In the genomic region with DNA sequence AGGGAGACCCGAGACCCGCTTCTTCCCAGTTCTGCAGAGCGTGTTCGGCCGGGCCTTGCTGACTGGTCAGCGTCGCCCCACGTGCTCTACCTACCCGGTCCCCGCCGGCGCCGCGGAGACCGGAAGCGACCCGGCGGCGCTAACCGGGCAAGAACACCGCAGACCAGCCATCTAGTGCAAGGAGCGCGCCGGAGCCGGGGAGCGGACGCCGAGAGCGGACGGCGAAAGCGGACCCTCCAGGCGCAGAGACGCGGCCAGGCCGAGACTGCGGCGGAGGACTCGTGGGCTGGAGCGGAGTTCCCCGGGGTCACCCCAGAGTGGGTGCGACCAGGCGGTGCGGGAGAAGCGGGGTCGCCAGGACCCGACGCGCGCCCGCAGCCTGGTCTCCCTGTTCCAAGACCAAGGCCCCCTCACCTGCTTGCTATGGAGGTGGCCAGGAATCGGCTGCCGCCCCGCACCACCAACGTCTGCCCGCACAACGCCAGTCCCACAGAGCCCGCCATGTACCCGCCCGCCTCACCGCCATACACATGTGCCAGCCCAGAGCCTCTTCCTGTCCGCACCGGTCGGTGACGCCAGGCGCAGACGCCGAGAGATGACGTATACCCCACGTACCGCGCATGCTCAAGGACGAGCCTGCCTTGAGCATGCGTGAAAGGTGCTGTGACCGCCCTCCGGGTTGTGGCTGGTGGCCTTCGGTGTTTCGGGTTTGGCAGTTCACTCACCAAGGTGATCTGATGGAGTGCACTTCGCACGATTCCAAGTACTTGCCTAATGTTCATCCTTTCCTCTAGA, we compare ENCODE assay signal across 8 cellular contexts. TPM values are rescaled to one million over a fixed set of nuclear protein-coding genes. Genes with fewer than 3 reads are reported as not detected.
DNase-seq lines count a peak whose midpoint lies in the region; ATAC-seq and TF ChIP-seq lines count a peak whose summit lies in the region.

A gene with protein sequence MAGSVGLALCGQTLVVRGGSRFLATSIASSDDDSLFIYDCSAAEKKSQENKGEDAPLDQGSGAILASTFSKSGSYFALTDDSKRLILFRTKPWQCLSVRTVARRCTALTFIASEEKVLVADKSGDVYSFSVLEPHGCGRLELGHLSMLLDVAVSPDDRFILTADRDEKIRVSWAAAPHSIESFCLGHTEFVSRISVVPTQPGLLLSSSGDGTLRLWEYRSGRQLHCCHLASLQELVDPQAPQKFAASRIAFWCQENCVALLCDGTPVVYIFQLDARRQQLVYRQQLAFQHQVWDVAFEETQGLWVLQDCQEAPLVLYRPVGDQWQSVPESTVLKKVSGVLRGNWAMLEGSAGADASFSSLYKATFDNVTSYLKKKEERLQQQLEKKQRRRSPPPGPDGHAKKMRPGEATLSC (minus strand): TSS at position 547 of the 795 bp plus-strand sequence. CDS start 44 bp downstream, at position 503.

- no peak within 1 kb of the TSS; the same call in 1 of the 2 replicates for H2AFZ ChIP-seq in GM23338

- peak within 1 kb of the TSS; percentile 94 for H3K27ac ChIP-seq in GM23338 (ENCODE audit: low read depth)
- peak within 1 kb of the TSS; percentile 85 to 94 (median 89) for H3K27ac ChIP-seq in esophagus squamous epithelium

- H3K27ac Mint-ChIP-seq in GM23338, result peak within 1 kb of the TSS; percentile 99

- H3K4me1 ChIP-seq in GM23338 (ENCODE audit: insufficient read depth), result peaks cover 13% of the 10 kb centered on the region
- peaks cover 12 to 24% (median 14%) of the 10 kb centered on the region in 3 donors for H3K4me1 ChIP-seq in esophagus squamous epithelium

- H3K27me3 ChIP-seq in GM23338 (ENCODE audit: insufficient read depth), result no peaks in the 10 kb centered on the region
- H3K27me3 ChIP-seq in esophagus squamous epithelium, result no peaks in the 10 kb centered on the region

- peak within 1 kb of the TSS; percentile 95 for H3K4me3 Mint-ChIP-seq in GM23338

- WGBS in esophagus squamous epithelium, 2 donors, result 0% methylated on average over 1 to 29 of the region's 80 CpGs

- peaks cover 17% of the 10 kb centered on the region for H3K4me1 Mint-ChIP-seq in GM23338

- DNase-seq in Daoy (ENCODE audit: low read depth) (peak; percentile 100), GM23338 (ENCODE audit: low spot score) (peak; percentile 98), Kasumi-1 (lab: John Stamatoyannopoulos, UW) (peak; percentile 85 to 92), RKO (ENCODE audit: low spot score) (peak; percentile 95), activated T-helper 1 cell treated with Interleukin-2 at 50 U/mL for 16 hours (ENCODE audit: low read depth) (peak; percentile 97), esophagus squamous epithelium (lab: John Stamatoyannopoulos, UW) (peak; percentile 76), myocyte (ENCODE audit: low read depth) (peak; percentile 97)
- peak; percentile 96 to 98 for DNase-seq in stimulated activated CD8-positive, alpha-beta memory T cell treated with anti-CD3 and anti-CD28 coated beads, Interleukin-7, amount 100 ng/mL, for 4 hours (ENCODE audit: low read depth in 2 of 2)

- H3K4me3 ChIP-seq in GM23338 (peak within 1 kb of the TSS; percentile 89), esophagus squamous epithelium (peak within 1 kb of the TSS; percentile 83 to 92 (median 89))

- peaks cover 4% of the 10 kb centered on the region; the same call in 2 of the 3 replicates for H3K9me3 Mint-ChIP-seq in GM23338

- H3F3A ChIP-seq in GM23338 (replicated peaks; ENCODE audit: low read depth), result peaks cover 25% of the 10 kb centered on the region

- TF ChIP-seq CTCF in GM23338 (conservative IDR thresholded peaks at IDR 0.05; ENCODE audit: low read depth in 2 of 2) (no peak), esophagus squamous epithelium (IDR thresholded peaks at IDR 0.05) (peak in 1 of 6 experiments; percentile 48)

- ATAC-seq in GM23338, result peak; percentile 95

- H4K20me1 ChIP-seq in GM23338 (replicated peaks; ENCODE audit: insufficient read depth), result peaks cover 16% of the 10 kb centered on the region

- peaks cover 58% of the 10 kb centered on the region for H3K79me2 ChIP-seq in GM23338 (replicated peaks; ENCODE audit: insufficient read depth)

- peaks cover 16% of the 10 kb centered on the region for H3K27me3 Mint-ChIP-seq in GM23338 (ENCODE audit: insufficient read depth, low read depth, poor library complexity)

- intact Hi-C loops in esophagus squamous epithelium (cut with DNase I), result no loop called here

- H3K9me2 ChIP-seq in GM23338 (ENCODE audit: insufficient read depth), result no peaks in the 10 kb centered on the region

- H3K9me3 ChIP-seq in esophagus squamous epithelium, result no peaks in the 10 kb centered on the region

- H3K4me2 ChIP-seq in GM23338, result peak within 1 kb of the TSS; percentile 90

- H3K36me3 ChIP-seq in GM23338 (ENCODE audit: insufficient read depth) (peaks cover 19% of the 10 kb centered on the region), esophagus squamous epithelium (peaks cover 0 to 25% (median 0%) of the 10 kb centered on the region in 3 donors)

- peak in 2 of 4 donors; percentile 70 to 77 for TF ChIP-seq POLR2A in esophagus squamous epithelium (IDR thresholded peaks at IDR 0.05)

- H3K36me3 Mint-ChIP-seq in GM23338 (ENCODE audit: low read depth), result peaks cover 50% of the 10 kb centered on the region

TF ChIP-seq in GM23338, 12 proteins besides CTCF, POLR2A, EP300 and RAD21 (continues in another document):
- TF ChIP-seq ZNF331 (CRISPR knock-in tag; IDR thresholded peaks at IDR 0.05; ENCODE audit: low read depth) (no peak), EZH2phosphoT487 (IDR thresholded peaks at IDR 0.05; ENCODE audit: unreplicated experiment) (no peak)
- TF ChIP-seq, protein P1, sequence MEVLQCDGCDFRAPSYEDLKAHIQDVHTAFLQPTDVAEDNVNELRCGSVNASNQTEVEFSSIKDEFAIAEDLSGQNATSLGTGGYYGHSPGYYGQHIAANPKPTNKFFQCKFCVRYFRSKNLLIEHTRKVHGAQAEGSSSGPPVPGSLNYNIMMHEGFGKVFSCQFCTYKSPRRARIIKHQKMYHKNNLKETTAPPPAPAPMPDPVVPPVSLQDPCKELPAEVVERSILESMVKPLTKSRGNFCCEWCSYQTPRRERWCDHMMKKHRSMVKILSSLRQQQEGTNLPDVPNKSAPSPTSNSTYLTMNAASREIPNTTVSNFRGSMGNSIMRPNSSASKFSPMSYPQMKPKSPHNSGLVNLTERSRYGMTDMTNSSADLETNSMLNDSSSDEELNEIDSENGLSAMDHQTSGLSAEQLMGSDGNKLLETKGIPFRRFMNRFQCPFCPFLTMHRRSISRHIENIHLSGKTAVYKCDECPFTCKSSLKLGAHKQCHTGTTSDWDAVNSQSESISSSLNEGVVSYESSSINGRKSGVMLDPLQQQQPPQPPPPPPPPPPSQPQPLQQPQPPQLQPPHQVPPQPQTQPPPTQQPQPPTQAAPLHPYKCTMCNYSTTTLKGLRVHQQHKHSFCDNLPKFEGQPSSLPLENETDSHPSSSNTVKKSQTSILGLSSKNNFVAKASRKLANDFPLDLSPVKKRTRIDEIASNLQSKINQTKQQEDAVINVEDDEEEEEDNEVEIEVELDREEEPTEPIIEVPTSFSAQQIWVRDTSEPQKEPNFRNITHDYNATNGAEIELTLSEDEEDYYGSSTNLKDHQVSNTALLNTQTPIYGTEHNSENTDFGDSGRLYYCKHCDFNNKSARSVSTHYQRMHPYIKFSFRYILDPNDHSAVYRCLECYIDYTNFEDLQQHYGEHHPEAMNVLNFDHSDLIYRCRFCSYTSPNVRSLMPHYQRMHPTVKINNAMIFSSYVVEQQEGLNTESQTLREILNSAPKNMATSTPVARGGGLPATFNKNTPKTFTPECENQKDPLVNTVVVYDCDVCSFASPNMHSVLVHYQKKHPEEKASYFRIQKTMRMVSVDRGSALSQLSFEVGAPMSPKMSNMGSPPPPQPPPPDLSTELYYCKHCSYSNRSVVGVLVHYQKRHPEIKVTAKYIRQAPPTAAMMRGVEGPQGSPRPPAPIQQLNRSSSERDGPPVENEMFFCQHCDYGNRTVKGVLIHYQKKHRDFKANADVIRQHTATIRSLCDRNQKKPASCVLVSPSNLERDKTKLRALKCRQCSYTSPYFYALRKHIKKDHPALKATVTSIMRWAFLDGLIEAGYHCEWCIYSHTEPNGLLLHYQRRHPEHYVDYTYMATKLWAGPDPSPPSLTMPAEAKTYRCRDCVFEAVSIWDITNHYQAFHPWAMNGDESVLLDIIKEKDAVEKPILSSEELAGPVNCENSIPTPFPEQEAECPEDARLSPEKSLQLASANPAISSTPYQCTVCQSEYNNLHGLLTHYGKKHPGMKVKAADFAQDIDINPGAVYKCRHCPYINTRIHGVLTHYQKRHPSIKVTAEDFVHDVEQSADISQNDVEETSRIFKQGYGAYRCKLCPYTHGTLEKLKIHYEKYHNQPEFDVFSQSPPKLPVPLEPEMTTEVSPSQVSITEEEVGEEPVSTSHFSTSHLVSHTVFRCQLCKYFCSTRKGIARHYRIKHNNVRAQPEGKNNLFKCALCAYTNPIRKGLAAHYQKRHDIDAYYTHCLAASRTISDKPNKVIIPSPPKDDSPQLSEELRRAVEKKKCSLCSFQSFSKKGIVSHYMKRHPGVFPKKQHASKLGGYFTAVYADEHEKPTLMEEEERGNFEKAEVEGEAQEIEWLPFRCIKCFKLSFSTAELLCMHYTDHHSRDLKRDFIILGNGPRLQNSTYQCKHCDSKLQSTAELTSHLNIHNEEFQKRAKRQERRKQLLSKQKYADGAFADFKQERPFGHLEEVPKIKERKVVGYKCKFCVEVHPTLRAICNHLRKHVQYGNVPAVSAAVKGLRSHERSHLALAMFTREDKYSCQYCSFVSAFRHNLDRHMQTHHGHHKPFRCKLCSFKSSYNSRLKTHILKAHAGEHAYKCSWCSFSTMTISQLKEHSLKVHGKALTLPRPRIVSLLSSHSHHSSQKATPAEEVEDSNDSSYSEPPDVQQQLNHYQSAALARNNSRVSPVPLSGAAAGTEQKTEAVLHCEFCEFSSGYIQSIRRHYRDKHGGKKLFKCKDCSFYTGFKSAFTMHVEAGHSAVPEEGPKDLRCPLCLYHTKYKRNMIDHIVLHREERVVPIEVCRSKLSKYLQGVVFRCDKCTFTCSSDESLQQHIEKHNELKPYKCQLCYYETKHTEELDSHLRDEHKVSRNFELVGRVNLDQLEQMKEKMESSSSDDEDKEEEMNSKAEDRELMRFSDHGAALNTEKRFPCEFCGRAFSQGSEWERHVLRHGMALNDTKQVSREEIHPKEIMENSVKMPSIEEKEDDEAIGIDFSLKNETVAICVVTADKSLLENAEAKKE (CRISPR knock-in tag; IDR thresholded peaks at IDR 0.05), result no peak

RNA-seq across cellular contexts. Expression of the gene that starts here (rescaled TPM):
- total RNA-seq in Daoy (2014; rRNA removed; shearing (Covaris generic)), result 35.8 and 37.9 TPM in 2 replicates
- 50.2 TPM in 2 replicates for total RNA-seq in GM23338 (2014; rRNA removed; shearing (Covaris generic))
- 20.3 and 22.5 TPM in 2 replicates for polyA plus RNA-seq in GM23338 (2016; fragmentation: Nextera tagmentation; extraction: Ambion mirVana)
- total RNA-seq in esophagus squamous epithelium, result 10 to 100 TPM in 3 of 4 donors, 1 to 10 TPM in 1; 4.1 to 20.8 (median 17.2) TPM
- total RNA-seq in myocyte, result 7.5 and 8.7 TPM in 2 replicates
- 12.3 TPM for polyA plus RNA-seq in myocyte (2012)

Comparison
In these comparisons a context has a peak if more than half of its experiments do, and no peak if none do; other contexts are left out.
1. Peak in every context shown above with its lines: DNase-seq, ATAC-seq, H3K4me3 ChIP-seq and H3K27ac ChIP-seq.